ENCODE assay signal across 1 cellular context in the genomic region with DNA sequence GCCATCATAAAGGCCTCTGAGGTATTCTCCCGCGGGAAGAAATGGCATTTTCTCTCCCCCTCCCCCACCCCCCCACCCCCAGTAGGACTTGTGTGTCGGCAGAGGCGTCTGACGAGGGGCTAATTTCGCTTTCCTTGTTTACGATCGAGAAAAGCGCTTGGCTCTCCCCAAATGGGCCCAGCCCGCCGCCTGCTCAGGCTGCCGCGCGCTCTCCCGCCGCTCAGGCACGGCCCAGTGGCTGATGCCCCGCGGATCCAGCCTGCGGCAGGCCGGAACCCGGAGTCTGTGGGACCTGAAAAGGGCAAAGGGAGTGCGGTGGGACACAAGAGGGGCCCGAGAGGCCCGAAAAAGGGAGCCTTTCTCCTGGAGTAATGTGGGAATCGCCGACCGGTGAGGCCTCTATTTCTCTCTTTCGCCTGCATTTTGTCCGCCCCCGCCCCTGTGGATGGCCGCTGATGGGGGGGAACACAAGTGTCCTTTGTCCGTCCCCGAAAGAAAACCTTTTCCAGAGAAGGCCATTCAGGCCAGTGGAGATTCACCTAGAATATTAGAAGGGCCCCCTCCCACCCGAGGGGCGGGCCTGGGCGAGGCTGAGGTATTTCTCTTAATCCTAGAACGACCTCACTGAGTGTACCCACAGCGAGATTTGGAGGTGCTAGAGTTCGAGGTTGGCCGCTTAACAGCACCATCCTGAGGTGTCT.
TF ChIP-seq lines count a peak whose summit lies in the region.

No MANE protein-coding gene starts in this region.

TF ChIP-seq in HepG2, 621 proteins besides CTCF, POLR2A, EP300 and RAD21:
- TF ChIP-seq ZNF33B (CRISPR knock-in tag; IDR thresholded peaks at IDR 0.05) (no peak), RFXANK (CRISPR knock-in tag; IDR thresholded peaks at IDR 0.05) (no peak), ZNF792 (CRISPR knock-in tag; IDR thresholded peaks at IDR 0.05) (no peak)
- TF ChIP-seq, protein P1, sequence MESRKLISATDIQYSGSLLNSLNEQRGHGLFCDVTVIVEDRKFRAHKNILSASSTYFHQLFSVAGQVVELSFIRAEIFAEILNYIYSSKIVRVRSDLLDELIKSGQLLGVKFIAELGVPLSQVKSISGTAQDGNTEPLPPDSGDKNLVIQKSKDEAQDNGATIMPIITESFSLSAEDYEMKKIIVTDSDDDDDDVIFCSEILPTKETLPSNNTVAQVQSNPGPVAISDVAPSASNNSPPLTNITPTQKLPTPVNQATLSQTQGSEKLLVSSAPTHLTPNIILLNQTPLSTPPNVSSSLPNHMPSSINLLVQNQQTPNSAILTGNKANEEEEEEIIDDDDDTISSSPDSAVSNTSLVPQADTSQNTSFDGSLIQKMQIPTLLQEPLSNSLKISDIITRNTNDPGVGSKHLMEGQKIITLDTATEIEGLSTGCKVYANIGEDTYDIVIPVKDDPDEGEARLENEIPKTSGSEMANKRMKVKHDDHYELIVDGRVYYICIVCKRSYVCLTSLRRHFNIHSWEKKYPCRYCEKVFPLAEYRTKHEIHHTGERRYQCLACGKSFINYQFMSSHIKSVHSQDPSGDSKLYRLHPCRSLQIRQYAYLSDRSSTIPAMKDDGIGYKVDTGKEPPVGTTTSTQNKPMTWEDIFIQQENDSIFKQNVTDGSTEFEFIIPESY (CRISPR knock-in tag; IDR thresholded peaks at IDR 0.05) = 0 out of 2 replicates have a peak, but pooled peaks have one; percentile 22
